Comparison of ENCODE assay signal across 1 cellular context in the genomic region with DNA sequence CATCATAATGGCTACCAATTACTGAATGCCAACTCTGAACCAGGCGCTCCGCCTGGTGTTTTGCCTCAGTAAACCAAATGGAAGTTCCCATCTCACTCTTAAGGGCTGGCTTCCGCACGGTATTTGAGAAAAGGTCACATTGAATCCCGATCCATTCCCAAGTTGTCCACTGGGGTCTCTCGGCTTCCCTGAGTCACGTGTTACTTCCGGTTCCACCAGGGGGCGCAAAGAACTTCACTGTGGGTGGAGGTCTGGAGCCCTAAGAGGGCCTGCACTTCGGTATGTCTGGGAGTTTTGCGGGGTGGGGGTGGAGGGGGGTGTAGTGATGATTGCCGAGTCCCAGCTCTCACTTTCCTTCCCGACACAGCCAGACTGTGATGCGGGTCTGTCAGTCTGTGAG.
TF ChIP-seq lines count a peak whose summit lies in the region.

No MANE protein-coding gene starts in this region.

TF ChIP-seq in GM12878, 131 proteins besides CTCF, POLR2A, EP300 and RAD21 (continued from another document):
- TF ChIP-seq PRDM15 (CRISPR knock-in tag; IDR thresholded peaks at IDR 0.05), result no peak
- no peak for TF ChIP-seq PAX5 (IDR thresholded peaks at IDR 0.05; ENCODE audit: borderline replicate concordance, low read depth, low read length)
- no peak for TF ChIP-seq CREB1 (IDR thresholded peaks at IDR 0.05; ENCODE audit: low read depth)
- TF ChIP-seq, protein P1, sequence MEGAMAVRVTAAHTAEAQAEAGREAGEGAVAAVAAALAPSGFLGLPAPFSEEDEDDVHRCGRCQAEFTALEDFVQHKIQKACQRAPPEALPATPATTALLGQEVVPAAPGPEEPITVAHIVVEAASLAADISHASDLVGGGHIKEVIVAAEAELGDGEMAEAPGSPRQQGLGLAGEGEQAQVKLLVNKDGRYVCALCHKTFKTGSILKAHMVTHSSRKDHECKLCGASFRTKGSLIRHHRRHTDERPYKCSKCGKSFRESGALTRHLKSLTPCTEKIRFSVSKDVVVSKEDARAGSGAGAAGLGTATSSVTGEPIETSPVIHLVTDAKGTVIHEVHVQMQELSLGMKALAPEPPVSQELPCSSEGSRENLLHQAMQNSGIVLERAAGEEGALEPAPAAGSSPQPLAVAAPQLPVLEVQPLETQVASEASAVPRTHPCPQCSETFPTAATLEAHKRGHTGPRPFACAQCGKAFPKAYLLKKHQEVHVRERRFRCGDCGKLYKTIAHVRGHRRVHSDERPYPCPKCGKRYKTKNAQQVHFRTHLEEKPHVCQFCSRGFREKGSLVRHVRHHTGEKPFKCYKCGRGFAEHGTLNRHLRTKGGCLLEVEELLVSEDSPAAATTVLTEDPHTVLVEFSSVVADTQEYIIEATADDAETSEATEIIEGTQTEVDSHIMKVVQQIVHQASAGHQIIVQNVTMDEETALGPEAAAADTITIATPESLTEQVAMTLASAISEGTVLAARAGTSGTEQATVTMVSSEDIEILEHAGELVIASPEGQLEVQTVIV (IDR thresholded peaks at IDR 0.05; ENCODE audit: borderline replicate concordance, partially characterized antibody), result no peak
- no peak for TF ChIP-seq SREBF2 (IDR thresholded peaks at IDR 0.05; ENCODE audit: low read length)
- TF ChIP-seq CBX5 (IDR thresholded peaks at IDR 0.05; ENCODE audit: low read depth), result no peak
- no peak for TF ChIP-seq NBN (IDR thresholded peaks at IDR 0.05)
- TF ChIP-seq, protein P2, sequence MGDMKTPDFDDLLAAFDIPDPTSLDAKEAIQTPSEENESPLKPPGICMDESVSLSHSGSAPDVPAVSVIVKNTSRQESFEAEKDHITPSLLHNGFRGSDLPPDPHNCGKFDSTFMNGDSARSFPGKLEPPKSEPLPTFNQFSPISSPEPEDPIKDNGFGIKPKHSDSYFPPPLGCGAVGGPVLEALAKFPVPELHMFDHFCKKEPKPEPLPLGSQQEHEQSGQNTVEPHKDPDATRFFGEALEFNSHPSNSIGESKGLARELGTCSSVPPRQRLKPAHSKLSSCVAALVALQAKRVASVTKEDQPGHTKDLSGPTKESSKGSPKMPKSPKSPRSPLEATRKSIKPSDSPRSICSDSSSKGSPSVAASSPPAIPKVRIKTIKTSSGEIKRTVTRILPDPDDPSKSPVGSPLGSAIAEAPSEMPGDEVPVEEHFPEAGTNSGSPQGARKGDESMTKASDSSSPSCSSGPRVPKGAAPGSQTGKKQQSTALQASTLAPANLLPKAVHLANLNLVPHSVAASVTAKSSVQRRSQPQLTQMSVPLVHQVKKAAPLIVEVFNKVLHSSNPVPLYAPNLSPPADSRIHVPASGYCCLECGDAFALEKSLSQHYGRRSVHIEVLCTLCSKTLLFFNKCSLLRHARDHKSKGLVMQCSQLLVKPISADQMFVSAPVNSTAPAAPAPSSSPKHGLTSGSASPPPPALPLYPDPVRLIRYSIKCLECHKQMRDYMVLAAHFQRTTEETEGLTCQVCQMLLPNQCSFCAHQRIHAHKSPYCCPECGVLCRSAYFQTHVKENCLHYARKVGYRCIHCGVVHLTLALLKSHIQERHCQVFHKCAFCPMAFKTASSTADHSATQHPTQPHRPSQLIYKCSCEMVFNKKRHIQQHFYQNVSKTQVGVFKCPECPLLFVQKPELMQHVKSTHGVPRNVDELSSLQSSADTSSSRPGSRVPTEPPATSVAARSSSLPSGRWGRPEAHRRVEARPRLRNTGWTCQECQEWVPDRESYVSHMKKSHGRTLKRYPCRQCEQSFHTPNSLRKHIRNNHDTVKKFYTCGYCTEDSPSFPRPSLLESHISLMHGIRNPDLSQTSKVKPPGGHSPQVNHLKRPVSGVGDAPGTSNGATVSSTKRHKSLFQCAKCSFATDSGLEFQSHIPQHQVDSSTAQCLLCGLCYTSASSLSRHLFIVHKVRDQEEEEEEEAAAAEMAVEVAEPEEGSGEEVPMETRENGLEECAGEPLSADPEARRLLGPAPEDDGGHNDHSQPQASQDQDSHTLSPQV (IDR thresholded peaks at IDR 0.05), result no peak
- TF ChIP-seq, protein P3, sequence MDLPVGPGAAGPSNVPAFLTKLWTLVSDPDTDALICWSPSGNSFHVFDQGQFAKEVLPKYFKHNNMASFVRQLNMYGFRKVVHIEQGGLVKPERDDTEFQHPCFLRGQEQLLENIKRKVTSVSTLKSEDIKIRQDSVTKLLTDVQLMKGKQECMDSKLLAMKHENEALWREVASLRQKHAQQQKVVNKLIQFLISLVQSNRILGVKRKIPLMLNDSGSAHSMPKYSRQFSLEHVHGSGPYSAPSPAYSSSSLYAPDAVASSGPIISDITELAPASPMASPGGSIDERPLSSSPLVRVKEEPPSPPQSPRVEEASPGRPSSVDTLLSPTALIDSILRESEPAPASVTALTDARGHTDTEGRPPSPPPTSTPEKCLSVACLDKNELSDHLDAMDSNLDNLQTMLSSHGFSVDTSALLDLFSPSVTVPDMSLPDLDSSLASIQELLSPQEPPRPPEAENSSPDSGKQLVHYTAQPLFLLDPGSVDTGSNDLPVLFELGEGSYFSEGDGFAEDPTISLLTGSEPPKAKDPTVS (IDR thresholded peaks at IDR 0.05; ENCODE audit: low read depth, low read length), result no peak
- no peak for TF ChIP-seq CUX1 (IDR thresholded peaks at IDR 0.05; ENCODE audit: insufficient replicate concordance, low read depth, low read length)
- TF ChIP-seq ATF3 (IDR thresholded peaks at IDR 0.05; ENCODE audit: borderline replicate concordance, extremely low read depth, low read depth, low read length), result no peak
- no peak for TF ChIP-seq E2F8 (IDR thresholded peaks at IDR 0.05; ENCODE audit: low read depth, partially characterized antibody)
- TF ChIP-seq ZBED1 (IDR thresholded peaks at IDR 0.05; ENCODE audit: borderline replicate concordance), result no peak
- no peak for TF ChIP-seq CHD4 (IDR thresholded peaks at IDR 0.05)
- TF ChIP-seq ETV6 (conservative IDR thresholded peaks at IDR 0.05 in 1 of 2, IDR thresholded peaks at IDR 0.05 in 1 of 2; ENCODE audit: borderline replicate concordance in 1 of 2, low read depth in 1 of 2), result no peak
